ENCODE assay signal across 8 cellular contexts in genomic region chr19:16324064-16324383, GRCh38. TPM values are rescaled to one million over a fixed set of nuclear protein-coding genes. Genes with fewer than 3 reads are reported as not detected.
DNase-seq lines count a peak whose midpoint lies in the region; ATAC-seq and TF ChIP-seq lines count a peak whose summit lies in the region.

No MANE protein-coding gene starts in this region.

- H4K12ac ChIP-seq in trophoblast cell (ENCODE audit: low read depth, low read length) = no peak overlapping the region

- H3K4me3 ChIP-seq in PC-9 (peak overlapping the region; percentile 91), esophagus (ENCODE audit: low read depth in 1 of 2, low read length in 2 of 2) (peak overlapping the region; percentile 42 to 78), trophoblast cell (ENCODE audit: low read depth, low read length) (no peak overlapping the region)

- TF ChIP-seq CTCF in Calu3 (IDR thresholded peaks at IDR 0.05; ENCODE audit: unreplicated experiment) (no peak), PC-9 (conservative IDR thresholded peaks at IDR 0.05) (no peak), GM13976 (IDR thresholded peaks at IDR 0.05; ENCODE audit: borderline replicate concordance, control extremely low read depth, extremely low read depth, insufficient read depth, missing control alignments) (no peak)

- H2AFZ ChIP-seq in PC-9 (peak overlapping the region; percentile 41; the same call in 1 of the 2 replicates), trophoblast cell (ENCODE audit: insufficient read depth, low read length, poor library complexity) (no peak overlapping the region)

- no peak overlapping the region for H4K91ac ChIP-seq in trophoblast cell (ENCODE audit: low read depth, low read length)

- no peak overlapping the region for H3K23ac ChIP-seq in trophoblast cell (ENCODE audit: low read length)

- H3K4me3 Mint-ChIP-seq in Calu3 (ENCODE audit: low read depth, unreplicated experiment) = peak overlapping the region; percentile 24

- H3K4me1 Mint-ChIP-seq in Calu3 (ENCODE audit: low read depth, unreplicated experiment) = peaks cover 8% of the 10 kb centered on the region

- no peak overlapping the region for H2BK120ac ChIP-seq in trophoblast cell (ENCODE audit: insufficient read depth, low read length, poor library complexity)

- H3K79me1 ChIP-seq in trophoblast cell (ENCODE audit: low read length) = no peaks in the 10 kb centered on the region

- no peak overlapping the region for H2BK5ac ChIP-seq in trophoblast cell (ENCODE audit: low read depth, low read length, poor library complexity)

- H3F3A ChIP-seq in PC-9 (ENCODE audit: insufficient read depth, low read depth) = peaks cover 34% of the 10 kb centered on the region

- H3K27me3 ChIP-seq in PC-9 (ENCODE audit: insufficient read depth, low read depth) (no peaks in the 10 kb centered on the region), esophagus (ENCODE audit: control insufficient read depth in 1 of 2, insufficient read depth in 2 of 2, low read length in 2 of 2) (no peaks in the 10 kb centered on the region), trophoblast cell (ENCODE audit: insufficient read depth, low read length) (peaks cover 38% of the 10 kb centered on the region)

- no peak overlapping the region for H3K4ac ChIP-seq in trophoblast cell (ENCODE audit: low read depth, low read length)

- CTCF ChIA-PET in Calu3 (lab: Charles Lee) (interaction anchor here (1.7 kb wide), 1 partner anchor 59 kb away, joined by 5 read pairs; no protein-coding TSS in a partner anchor), PC-9 (lab: Charles Lee) (interaction anchor here (0.6 kb wide), 1 partner anchor 32 kb away, joined by 3 read pairs; no protein-coding TSS in a partner anchor)

- DNase-seq in Calu3 (no peak), PC-9 (no peak), trophoblast cell (no peak), GM13976 (ENCODE audit: low spot score) (no peak)

- H3K27me3 Mint-ChIP-seq in Calu3 (ENCODE audit: unreplicated experiment) = no peaks in the 10 kb centered on the region

- H3K27ac Mint-ChIP-seq in Calu3 (ENCODE audit: unreplicated experiment) = no peak overlapping the region

- in situ Hi-C loops in GM13976 (cut with MboI; ENCODE audit: low sequenced_read_pairs, unreplicated experiment) = no loop called here

- H3K14ac ChIP-seq in trophoblast cell (ENCODE audit: low read length) = no peak overlapping the region

- H3K4me2 ChIP-seq in PC-9 (peak overlapping the region; percentile 87), trophoblast cell (ENCODE audit: low read length) (peak overlapping the region; percentile 77)

- intact Hi-C loops in Calu3 (cut with micrococcal nuclease; ENCODE audit: unreplicated experiment) (no loop called here), PC-9 (cut with micrococcal nuclease; ENCODE audit: unreplicated experiment) (no loop called here)

- no peak overlapping the region for H3K9ac ChIP-seq in trophoblast cell (ENCODE audit: low read length)

- H3K79me2 ChIP-seq in PC-9 (ENCODE audit: low read depth) (no peaks in the 10 kb centered on the region), trophoblast cell (ENCODE audit: control insufficient read depth, insufficient read depth, low read length, poor library complexity) (no peaks in the 10 kb centered on the region)

- ATAC-seq in GM21737 (IDR thresholded peaks at IDR 0.05; ENCODE audit: unreplicated experiment) = no peak
- no peak for ATAC-seq in HG02798 (IDR thresholded peaks at IDR 0.05; ENCODE audit: poor library complexity, unreplicated experiment)
- ATAC-seq in HG02852 (IDR thresholded peaks at IDR 0.05; ENCODE audit: unreplicated experiment) = no peak

- H3K9me3 ChIP-seq in PC-9 (ENCODE audit: insufficient read depth, low read depth) = no peaks in the 10 kb centered on the region
- peaks cover 0 to 4% of the 10 kb centered on the region in 2 donors for H3K9me3 ChIP-seq in esophagus (ENCODE audit: control insufficient read depth in 2 of 2, insufficient read depth in 1 of 2, low read depth in 1 of 2, low read length in 1 of 2)
- H3K9me3 ChIP-seq in trophoblast cell (ENCODE audit: insufficient read depth, low read depth, low read length) = no peaks in the 10 kb centered on the region

- no peaks in the 10 kb centered on the region for H3K9me2 ChIP-seq in PC-9 (ENCODE audit: insufficient read depth)

- H4K20me1 ChIP-seq in PC-9 (ENCODE audit: insufficient read depth) = no peaks in the 10 kb centered on the region

- no TSS peak for BruUV-seq in Calu3 (replicated peaks; lab: Mats Ljungman, UMichigan)
- no TSS peak for BruUV-seq in PC-9 (replicated peaks; lab: Mats Ljungman, UMichigan)

- no peak overlapping the region for H4K8ac ChIP-seq in trophoblast cell (ENCODE audit: low read depth, low read length)

- WGBS in esophagus, 2 donors = 56 to 61% methylated on average over 3 of the region's 3 CpGs
- WGBS in trophoblast cell (ENCODE audit: extremely low coverage, insufficient coverage, insufficient read length) = no CpG with 5 or more reads among the region's 3 CpGs

- H3K4me1 ChIP-seq in PC-9 (replicated peaks; ENCODE audit: insufficient read depth) (no peaks in the 10 kb centered on the region), esophagus (ENCODE audit: control insufficient read depth in 2 of 2, insufficient read depth in 2 of 2, low read length in 1 of 2) (peaks cover 0 to 2% of the 10 kb centered on the region in 2 donors), trophoblast cell (ENCODE audit: control insufficient read depth in 1 of 2, insufficient read depth in 2 of 2, low read length in 2 of 2) (peaks cover 3 to 9% of the 10 kb centered on the region in 2 experiments)

- H2BK12ac ChIP-seq in trophoblast cell (ENCODE audit: low read length) = no peak overlapping the region

- H3K27ac ChIP-seq in PC-9 (no peak overlapping the region), esophagus (ENCODE audit: low read depth in 2 of 2, low read length in 1 of 2) (peak overlapping the region; percentile 83 to 84), trophoblast cell (ENCODE audit: low read depth, low read length) (no peak overlapping the region)

- H3K36me3 Mint-ChIP-seq in Calu3 (ENCODE audit: insufficient read depth, unreplicated experiment) = peaks cover 16% of the 10 kb centered on the region

- no peaks in the 10 kb centered on the region for H3K36me3 ChIP-seq in PC-9 (ENCODE audit: low read depth)
- H3K36me3 ChIP-seq in esophagus (ENCODE audit: control insufficient read depth in 2 of 2, insufficient read depth in 2 of 2, low read length in 1 of 2) = peaks cover 0 to 10% of the 10 kb centered on the region in 2 donors
- no peaks in the 10 kb centered on the region for H3K36me3 ChIP-seq in trophoblast cell (ENCODE audit: control insufficient read depth in 1 of 2, insufficient read depth in 2 of 2, low read length in 2 of 2)

- POLR2A ChIA-PET in PC-9 (lab: Charles Lee; ENCODE audit: unreplicated experiment) = interaction anchor here (0.6 to 1.0 kb wide), 3 partner anchors 15 to 1251 kb away, joined by 3 to 4 read pairs (median 3); no protein-coding TSS in a partner anchor

- no peak overlapping the region for H3K18ac ChIP-seq in trophoblast cell (ENCODE audit: low read length)

- H2AK5ac ChIP-seq in trophoblast cell (ENCODE audit: low read length) = no peak overlapping the region

- no peaks in the 10 kb centered on the region for H3K9me3 Mint-ChIP-seq in Calu3 (ENCODE audit: low read depth, unreplicated experiment)

RNA-seq across cellular contexts. Expression of gene KLF2, which starts 0.6 kb away (rescaled TPM):
- 2.5 and 5.0 TPM in 2 replicates for total RNA-seq in Calu3 (2022)
- total RNA-seq in PC-9 (2021) = 1.6 and 2.0 TPM in 2 replicates
- polyA plus RNA-seq in esophagus = 10 to 100 TPM in 1 of 2 donors, 1 to 10 TPM in 1; 2.4 to 12.1 TPM
- polyA plus RNA-seq in trophoblast cell (2013) = 1.0 and 1.2 TPM in 2 replicates

Comparison
In these comparisons a context has a peak if more than half of its experiments do, and no peak if none do; other contexts are left out.
1. H3K27ac ChIP-seq: peak in esophagus (2 of 2); none in PC-9 (single experiment) and trophoblast cell (single experiment).